Comparison of ENCODE assay signal across 8 cellular contexts in the genomic region with DNA sequence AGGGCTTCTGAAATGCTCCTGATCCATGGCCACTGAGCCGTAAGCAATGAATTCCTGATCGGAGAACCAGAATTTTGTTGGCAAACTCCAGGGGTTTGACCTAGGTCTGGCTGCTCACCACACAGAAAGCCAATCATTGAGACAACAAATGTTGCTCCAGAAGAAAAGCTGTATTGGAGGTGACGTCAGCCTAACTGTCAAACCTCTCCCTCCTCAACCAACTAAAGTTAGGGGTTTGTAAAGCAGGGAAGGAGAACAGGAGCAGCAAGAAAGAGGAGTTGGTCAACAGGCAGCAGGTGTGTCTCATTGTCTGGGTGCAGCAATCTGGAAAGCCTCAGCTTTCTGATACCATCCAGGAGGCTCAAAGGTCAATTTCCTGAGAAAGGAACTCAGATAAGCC.
"Had no signal": no experiment of that assay in that cellular context is flagged by ENCODE, and none has a peak within 500 bp of the region (broad histone marks: within the 10 kb centered on the region; RNA-seq: fewer than 3 reads in every experiment).

No MANE protein-coding gene starts in this region.

- H3K27ac Mint-ChIP-seq: IgD-negative memory B cell had no signal

- DNase-seq: IMR-90, Karpas-422, KBM-7, KG1 had no signal

- H3K4me3 Mint-ChIP-seq: IgD-negative memory B cell had no signal

- H3K4me1 Mint-ChIP-seq: IgD-negative memory B cell had no signal

- H3K9ac ChIP-seq: KMS-11 had no signal

- H3K27ac ChIP-seq: HL-60, KMS-11 had no signal

- H3K4me2 ChIP-seq: KMS-11 had no signal

- H3K36me3 Mint-ChIP-seq: IgD-negative memory B cell had no signal

- FAIRE-seq: HTR-8/SVneo had no signal
